Comparison of ENCODE assay signal across 22 cellular contexts in genomic region chr4:89136525-89136924, GRCh38. TPM values are rescaled to one million over a fixed set of nuclear protein-coding genes. Genes with fewer than 3 reads are reported as not detected.
DNase-seq lines count a peak whose midpoint lies in the region; ATAC-seq and TF ChIP-seq lines count a peak whose summit lies in the region.
"Had no signal": no experiment of that assay in that cellular context is flagged by ENCODE, and none has a peak within 500 bp of the region (broad histone marks: within the 10 kb centered on the region; RNA-seq: fewer than 3 reads in every experiment).

No MANE protein-coding gene starts in this region.

- DNase-seq in GM23338 (ENCODE audit: low spot score) (no peak), SK-N-SH (no peak), epithelial cell of esophagus (ENCODE audit: low read depth) (peak; percentile 82), trophoblast cell (peak; percentile 59 to 96), DMS79 treated with DMSO at 0.1 percent for 48 hours (lab: John Stamatoyannopoulos, UW) (no peak), Right ventricle myocardium inferior (ENCODE audit: missing footprints) (no peak), body of pancreas (no peak)
- no peak for DNase-seq in activated naive CD4-positive, alpha-beta T cell treated with anti-CD3 and anti-CD28 coated beads, Interleukin-2, amount 50 U/mL, for 16 hours
- DNase-seq: activated CD8-positive, alpha-beta T cell treated with anti-CD3 and anti-CD28 coated beads for 36 hours; activated naive CD8-positive, alpha-beta T cell treated with anti-CD3 and anti-CD28 coated beads for 36 hours; activated T-cell treated with anti-CD3 and anti-CD28 coated beads, Interleukin-2, amount 50 U/mL, for 72 hours; BE2C; esophagus squamous epithelium; heart right ventricle; islet precursor cell; naive thymus-derived CD8-positive, alpha-beta T cell; NCI-H146; NCI-H774; stimulated activated CD8-positive, alpha-beta memory T cell treated with anti-CD3 and anti-CD28 coated beads, Interleukin-4, amount 100 ng/mL, for 48 hours; substantia nigra; SW 1271 had no signal

- H3F3A ChIP-seq in GM23338 (replicated peaks; ENCODE audit: low read depth) (no peaks in the 10 kb centered on the region), SK-N-SH (replicated peaks; ENCODE audit: insufficient read depth) (peaks cover 16% of the 10 kb centered on the region)

- H3K4me3 Mint-ChIP-seq in GM23338: no peak overlapping the region
- H3K4me3 Mint-ChIP-seq: activated CD8-positive, alpha-beta T cell treated with anti-CD3 and anti-CD28 coated beads for 36 hours; activated naive CD8-positive, alpha-beta T cell treated with anti-CD3 and anti-CD28 coated beads for 36 hours; activated T-cell treated with anti-CD3 and anti-CD28 coated beads, Interleukin-2, amount 50 U/mL, for 72 hours; naive thymus-derived CD8-positive, alpha-beta T cell had no signal

- no peak overlapping the region for H4K12ac ChIP-seq in trophoblast cell (ENCODE audit: low read depth, low read length)

- TF ChIP-seq CTCF in GM23338 (conservative IDR thresholded peaks at IDR 0.05; ENCODE audit: low read depth in 2 of 2) (no peak), SK-N-SH (IDR thresholded peaks at IDR 0.05) (no peak), epithelial cell of esophagus (IDR thresholded peaks at IDR 0.05; ENCODE audit: insufficient read depth, low read depth, low read length, missing control alignments) (no peak), body of pancreas (IDR thresholded peaks at IDR 0.05) (no peak)

- peaks cover 2% of the 10 kb centered on the region for H3K27me3 Mint-ChIP-seq in GM23338 (ENCODE audit: insufficient read depth, low read depth, poor library complexity)
- H3K27me3 Mint-ChIP-seq: activated naive CD8-positive, alpha-beta T cell treated with anti-CD3 and anti-CD28 coated beads for 36 hours; naive thymus-derived CD8-positive, alpha-beta T cell had no signal

- no peak overlapping the region for H3K14ac ChIP-seq in trophoblast cell (ENCODE audit: low read length)

- H3K27ac Mint-ChIP-seq in GM23338: no peak overlapping the region
- H3K27ac Mint-ChIP-seq: activated CD8-positive, alpha-beta T cell treated with anti-CD3 and anti-CD28 coated beads for 36 hours; activated naive CD8-positive, alpha-beta T cell treated with anti-CD3 and anti-CD28 coated beads for 36 hours; activated T-cell treated with anti-CD3 and anti-CD28 coated beads, Interleukin-2, amount 50 U/mL, for 72 hours; naive thymus-derived CD8-positive, alpha-beta T cell had no signal

- intact Hi-C loops in Right ventricle myocardium inferior (cut with DNase I) (no loop called here), body of pancreas (cut with DNase I) (no loop called here)

- no peak for TF ChIP-seq POLR2A in body of pancreas (IDR thresholded peaks at IDR 0.05)

- H3K4me3 ChIP-seq in GM23338 (no peak overlapping the region), SK-N-SH (ENCODE audit: low read depth in 2 of 2, low read length in 1 of 2) (no peak overlapping the region), epithelial cell of esophagus (ENCODE audit: low read length) (no peak overlapping the region), trophoblast cell (ENCODE audit: low read depth, low read length) (no peak overlapping the region), body of pancreas (no peak overlapping the region)
- H3K4me3 ChIP-seq: esophagus squamous epithelium, heart right ventricle had no signal

- no peak overlapping the region for H4K91ac ChIP-seq in trophoblast cell (ENCODE audit: low read depth, low read length)

- H3K9me3 ChIP-seq in SK-N-SH (no peaks in the 10 kb centered on the region), trophoblast cell (ENCODE audit: insufficient read depth, low read depth, low read length) (no peaks in the 10 kb centered on the region), body of pancreas (no peaks in the 10 kb centered on the region)
- H3K9me3 ChIP-seq: BE2C, esophagus squamous epithelium, heart right ventricle had no signal

- 26% methylated on average over 3 of the region's 3 CpGs for WGBS in SK-N-SH (ENCODE audit: low lambda C conversion rate)
- no CpG with 5 or more reads among the region's 3 CpGs for WGBS in trophoblast cell (ENCODE audit: extremely low coverage, insufficient coverage, insufficient read length)
- WGBS in body of pancreas, 2 donors: 67 to 68% methylated on average over 3 of the region's 3 CpGs

- H3K4me1 ChIP-seq in GM23338 (ENCODE audit: insufficient read depth) (no peaks in the 10 kb centered on the region), SK-N-SH (ENCODE audit: control insufficient read depth in 1 of 2, insufficient read depth in 2 of 2, low read depth in 1 of 2, low read length in 1 of 2) (no peaks in the 10 kb centered on the region), trophoblast cell (ENCODE audit: control insufficient read depth in 1 of 2, insufficient read depth in 2 of 2, low read length in 2 of 2) (no peaks in the 10 kb centered on the region), body of pancreas (no peaks in the 10 kb centered on the region)
- H3K4me1 ChIP-seq: BE2C had no signal

- H4K8ac ChIP-seq in trophoblast cell (ENCODE audit: low read depth, low read length): no peak overlapping the region

- no peak overlapping the region for H3K27ac ChIP-seq in GM23338 (ENCODE audit: low read depth)
- peak overlapping the region; percentile 14 to 64; a peak in 2 of 4 replicates for H3K27ac ChIP-seq in SK-N-SH (ENCODE audit: low read depth in 2 of 2, low read length in 1 of 2)
- no peak overlapping the region for H3K27ac ChIP-seq in trophoblast cell (ENCODE audit: low read depth, low read length)
- H3K27ac ChIP-seq in body of pancreas: no peak overlapping the region
- H3K27ac ChIP-seq: esophagus squamous epithelium, heart right ventricle had no signal

- peaks cover 17% of the 10 kb centered on the region for H3K4me1 Mint-ChIP-seq in GM23338
- H3K4me1 Mint-ChIP-seq: activated naive CD8-positive, alpha-beta T cell treated with anti-CD3 and anti-CD28 coated beads for 36 hours; naive thymus-derived CD8-positive, alpha-beta T cell had no signal

- H3K9me3 Mint-ChIP-seq in GM23338: no peaks in the 10 kb centered on the region
- H3K9me3 Mint-ChIP-seq: activated CD8-positive, alpha-beta T cell treated with anti-CD3 and anti-CD28 coated beads for 36 hours; activated naive CD8-positive, alpha-beta T cell treated with anti-CD3 and anti-CD28 coated beads for 36 hours; activated T-cell treated with anti-CD3 and anti-CD28 coated beads, Interleukin-2, amount 50 U/mL, for 72 hours; naive thymus-derived CD8-positive, alpha-beta T cell had no signal

- CTCF ChIA-PET in SK-N-SH (lab: Yijun Ruan, JAX): no interaction called here

- POLR2A ChIA-PET in SK-N-SH (lab: Yijun Ruan, JAX): no interaction called here

- H3K79me2 ChIP-seq in GM23338 (replicated peaks; ENCODE audit: insufficient read depth) (no peaks in the 10 kb centered on the region), SK-N-SH (ENCODE audit: insufficient read depth) (no peaks in the 10 kb centered on the region), trophoblast cell (ENCODE audit: control insufficient read depth, insufficient read depth, low read length, poor library complexity) (no peaks in the 10 kb centered on the region)

- H3K23ac ChIP-seq in trophoblast cell (ENCODE audit: low read length): no peak overlapping the region

- 0 out of 2 replicates have a peak overlapping the region, but pooled peaks have one; percentile 38 for H2AFZ ChIP-seq in GM23338
- H2AFZ ChIP-seq in SK-N-SH (ENCODE audit: low read depth): no peak overlapping the region
- H2AFZ ChIP-seq in trophoblast cell (ENCODE audit: insufficient read depth, low read length, poor library complexity): no peak overlapping the region

- no peak overlapping the region for H2BK5ac ChIP-seq in trophoblast cell (ENCODE audit: low read depth, low read length, poor library complexity)

- no peak for ATAC-seq in GM23338
- ATAC-seq in Right ventricle myocardium inferior: no peak
- ATAC-seq in body of pancreas: no peak
- ATAC-seq: activated CD8-positive, alpha-beta T cell treated with anti-CD3 and anti-CD28 coated beads for 36 hours; activated T-cell treated with anti-CD3 and anti-CD28 coated beads, Interleukin-2, amount 50 U/mL, for 72 hours; heart right ventricle; naive thymus-derived CD8-positive, alpha-beta T cell; Panc1 had no signal

- H3K79me1 ChIP-seq in trophoblast cell (ENCODE audit: low read length): no peaks in the 10 kb centered on the region

- H4K20me1 ChIP-seq in GM23338 (replicated peaks; ENCODE audit: insufficient read depth) (no peaks in the 10 kb centered on the region), SK-N-SH (ENCODE audit: insufficient read depth) (no peaks in the 10 kb centered on the region)

- H3K27me3 ChIP-seq in GM23338 (ENCODE audit: insufficient read depth) (no peaks in the 10 kb centered on the region), SK-N-SH (ENCODE audit: insufficient read depth) (no peaks in the 10 kb centered on the region), trophoblast cell (ENCODE audit: insufficient read depth, low read length) (no peaks in the 10 kb centered on the region), body of pancreas (no peaks in the 10 kb centered on the region)
- H3K27me3 ChIP-seq: BE2C, esophagus squamous epithelium, heart right ventricle had no signal

- no peak overlapping the region for H2BK120ac ChIP-seq in trophoblast cell (ENCODE audit: insufficient read depth, low read length, poor library complexity)

- H3K9ac ChIP-seq in SK-N-SH (no peak overlapping the region), trophoblast cell (ENCODE audit: low read length) (no peak overlapping the region)

- H2AK5ac ChIP-seq in trophoblast cell (ENCODE audit: low read length): no peak overlapping the region

- TF ChIP-seq RAD21 in SK-N-SH (IDR thresholded peaks at IDR 0.05; ENCODE audit: low read length): no peak

- H3K18ac ChIP-seq in trophoblast cell (ENCODE audit: low read length): no peak overlapping the region

- TF ChIP-seq EP300 in SK-N-SH (IDR thresholded peaks at IDR 0.05; ENCODE audit: borderline replicate concordance in 1 of 2, low read depth in 1 of 2, low read length in 1 of 2): no peak

- no peak overlapping the region for H3K4ac ChIP-seq in trophoblast cell (ENCODE audit: low read depth, low read length)

- H3K9me2 ChIP-seq in GM23338 (ENCODE audit: insufficient read depth): no peaks in the 10 kb centered on the region
- H3K9me2 ChIP-seq in SK-N-SH: no peaks in the 10 kb centered on the region

- no peak overlapping the region for H2BK12ac ChIP-seq in trophoblast cell (ENCODE audit: low read length)

- no peak overlapping the region for H3K4me2 ChIP-seq in GM23338
- peak overlapping the region; percentile 39; the same call in 1 of the 2 replicates for H3K4me2 ChIP-seq in SK-N-SH
- H3K4me2 ChIP-seq in trophoblast cell (ENCODE audit: low read length): no peak overlapping the region

- H3K36me3 Mint-ChIP-seq in GM23338 (ENCODE audit: low read depth): no peaks in the 10 kb centered on the region
- H3K36me3 Mint-ChIP-seq: activated naive CD8-positive, alpha-beta T cell treated with anti-CD3 and anti-CD28 coated beads for 36 hours had no signal

- H3K36me3 ChIP-seq in GM23338 (ENCODE audit: insufficient read depth) (no peaks in the 10 kb centered on the region), SK-N-SH (replicated peaks in 1 of 2; ENCODE audit: control insufficient read depth in 1 of 2, insufficient read depth in 2 of 2, low read length in 1 of 2) (no peaks in the 10 kb centered on the region), trophoblast cell (ENCODE audit: control insufficient read depth in 1 of 2, insufficient read depth in 2 of 2, low read length in 2 of 2) (no peaks in the 10 kb centered on the region), body of pancreas (replicated peaks in 1 of 2; ENCODE audit: insufficient read depth in 1 of 2, low read depth in 2 of 2) (no peaks in the 10 kb centered on the region)
- H3K36me3 ChIP-seq: BE2C, esophagus squamous epithelium, heart right ventricle had no signal

RNA-seq across cellular contexts. Expression of gene TIGD2, which starts 25.2 kb away (rescaled TPM):
- total RNA-seq in GM23338 (2014; rRNA removed; shearing (Covaris generic)): 6.7 and 8.7 TPM in 2 replicates
- polyA plus RNA-seq in GM23338 (2016; fragmentation: Nextera tagmentation; extraction: Ambion mirVana) (1.8 and 2.1 TPM in 2 replicates), SK-N-SH (2012; rRNA removed) (0.84 and 0.96 TPM in 2 replicates)
- polyA plus RNA-seq in SK-N-SH (2012; cell fraction: cytosol; rRNA removed): 1.3 and 1.5 TPM in 2 replicates
- polyA plus RNA-seq in SK-N-SH (2012; cell fraction: nucleus; rRNA removed): 0.40 and 0.61 TPM in 2 replicates
- polyA plus RNA-seq in trophoblast cell (2013): 7.8 and 8.0 TPM in 2 replicates
- total RNA-seq in Right ventricle myocardium inferior (2.3 TPM), body of pancreas (1 to 10 TPM in 1 of 2 donors, under 1 TPM in 1; 0.99 to 3.6 TPM)

Comparison
In these comparisons a context has a peak if more than half of its experiments do, and no peak if none do; other contexts are left out.
1. DNase-seq: peak in epithelial cell of esophagus (single experiment) and trophoblast cell (2 of 2); none in GM23338 (single experiment), SK-N-SH (single experiment), DMS79 treated with DMSO at 0.1 percent for 48 hours (single experiment), Right ventricle myocardium inferior (single experiment), body of pancreas (0 of 4) and activated naive CD4-positive, alpha-beta T cell treated with anti-CD3 and anti-CD28 coated beads, Interleukin-2, amount 50 U/mL, for 16 hours (single experiment).
2. H3K27ac ChIP-seq: peak in SK-N-SH (2 of 2); none in GM23338 (single experiment), trophoblast cell (single experiment) and body of pancreas (0 of 4).